13 cellular contexts compared by ENCODE assay signal in genomic region chr1:89815611-89816010, GRCh38. TPM values are rescaled to one million over a fixed set of nuclear protein-coding genes. Genes with fewer than 3 reads are reported as not detected.
A peak's percentile ranks its signal among the peaks of the same experiment; 100 is the strongest.
DNase-seq lines count a peak whose midpoint lies in the region; ATAC-seq and TF ChIP-seq lines count a peak whose summit lies in the region.
"Had no signal": no experiment of that assay in that cellular context is flagged by ENCODE, and none has a peak within 500 bp of the region (broad histone marks: within the 10 kb centered on the region; RNA-seq: fewer than 3 reads in every experiment).

No MANE protein-coding gene starts in this region.

- DNase-seq in Right ventricle myocardium inferior (ENCODE audit: missing footprints) (no peak), right atrium auricular region (ENCODE audit: low spot score) (no peak), NOMO-1 treated with DMSO at 0.1 percent for 48 hours (lab: John Stamatoyannopoulos, UW; ENCODE audit: unreplicated experiment) (peak; percentile 98), gastrocnemius medialis (peak; percentile 9 to 21), HUDEP-2 (lab: John Stamatoyannopoulos, UW; ENCODE audit: unreplicated experiment in 76 of 76) (no peak), HFFc6 (no peak), NCI-H2227 treated with DMSO at 0.1 percent for 48 hours (lab: John Stamatoyannopoulos, UW) (no peak)
- DNase-seq: 8988T; activated CD4-positive, alpha-beta T cell treated with anti-CD3 and anti-CD28 coated beads, Interleukin-2, amount 50 U/mL, for 1 hour; glutamatergic neuron; SHP77 treated with DMSO at 0.1 percent for 48 hours had no signal

- H3K27me3 ChIP-seq in right atrium auricular region (no peaks in the 10 kb centered on the region), gastrocnemius medialis (no peaks in the 10 kb centered on the region)

- in situ Hi-C loops in gastrocnemius medialis (cut with MboI; ENCODE audit: low sequenced_read_pairs in 4 of 4) = no loop called here

- peaks cover 29% of the 10 kb centered on the region for H3K4me1 Mint-ChIP-seq in HFFc6 (ENCODE audit: low read depth)

- no peak for TF ChIP-seq CTCF in right atrium auricular region (IDR thresholded peaks at IDR 0.05)
- no peak for TF ChIP-seq CTCF in gastrocnemius medialis (IDR thresholded peaks at IDR 0.05 in 4 of 5, conservative IDR thresholded peaks at IDR 0.05 in 1 of 5)
- no peak for TF ChIP-seq CTCF in HFFc6 (IDR thresholded peaks at IDR 0.05)

- no peak overlapping the region for H3K4me3 ChIP-seq in right atrium auricular region
- no peak overlapping the region for H3K4me3 ChIP-seq in gastrocnemius medialis

- intact Hi-C loops in Right ventricle myocardium inferior (cut with DNase I) (no loop called here), gastrocnemius medialis (cut with DNase I; ENCODE audit: low total_unique reads) (no loop called here)

- H3K27ac ChIP-seq in right atrium auricular region = no peak overlapping the region
- no peak overlapping the region for H3K27ac ChIP-seq in gastrocnemius medialis

- no peak overlapping the region for H3K27ac Mint-ChIP-seq in HFFc6
- H3K27ac Mint-ChIP-seq: activated naive CD8-positive, alpha-beta T cell had no signal

- peak; percentile 51 for ATAC-seq in Right ventricle myocardium inferior
- ATAC-seq in HG02973 (IDR thresholded peaks at IDR 0.05; ENCODE audit: unreplicated experiment) = peak; percentile 59
- no peak for ATAC-seq in gastrocnemius medialis

- H3K4me1 ChIP-seq in right atrium auricular region = peaks cover 0 to 5% of the 10 kb centered on the region in 2 donors
- H3K4me1 ChIP-seq in gastrocnemius medialis = peaks cover 0 to 4% of the 10 kb centered on the region in 2 donors

- H3K36me3 ChIP-seq in right atrium auricular region (no peaks in the 10 kb centered on the region), gastrocnemius medialis (no peaks in the 10 kb centered on the region)

- peaks cover 11% of the 10 kb centered on the region for H3K27me3 Mint-ChIP-seq in HFFc6 (ENCODE audit: insufficient read depth)

- no peak overlapping the region for H3K4me3 Mint-ChIP-seq in HFFc6
- H3K4me3 Mint-ChIP-seq: activated naive CD8-positive, alpha-beta T cell had no signal

- H3K9me3 ChIP-seq in right atrium auricular region = no peaks in the 10 kb centered on the region
- H3K9me3 ChIP-seq in gastrocnemius medialis = no peaks in the 10 kb centered on the region

- no peaks in the 10 kb centered on the region for H3K36me3 Mint-ChIP-seq in HFFc6 (ENCODE audit: low read depth)
- H3K36me3 Mint-ChIP-seq: activated naive CD8-positive, alpha-beta T cell had no signal

- no peaks in the 10 kb centered on the region for H3K9me3 Mint-ChIP-seq in HFFc6

- TF ChIP-seq POLR2A in gastrocnemius medialis (IDR thresholded peaks at IDR 0.05) = no peak

RNA-seq across cellular contexts. Expression of gene LRRC8D, which starts 5.2 kb away (rescaled TPM):
- total RNA-seq in Right ventricle myocardium inferior (6.2 TPM), right atrium auricular region (10 to 100 TPM in 1 of 2 donors, 1 to 10 TPM in 1; 9.0 to 10.9 TPM), gastrocnemius medialis (10 to 100 TPM in 2 of 4 donors, 1 to 10 TPM in 2; 3.0 to 15.0 (median 9.2) TPM)
- total RNA-seq in HFFc6 (2021; fragmentation: NEBNext Ultra II Directional; extraction: Animal tissue kit (Norgen Biotek cat#: 25700)) = 10 to 100 TPM; 33.5 to 46.7 (median 41.8) TPM

Comparison
In these comparisons a context has a peak if more than half of its experiments do, and no peak if none do; other contexts are left out.
1. ATAC-seq: peak in Right ventricle myocardium inferior (single experiment) and HG02973 (single experiment); none in gastrocnemius medialis (0 of 2).
2. DNase-seq: peak in NOMO-1 treated with DMSO at 0.1 percent for 48 hours (single experiment) and gastrocnemius medialis (2 of 2); none in Right ventricle myocardium inferior (single experiment), right atrium auricular region (single experiment), HUDEP-2 (0 of 76), HFFc6 (single experiment) and NCI-H2227 treated with DMSO at 0.1 percent for 48 hours (single experiment).